ENCODE assay signal across 16 cellular contexts in genomic region chr1:154586231-154586630, GRCh38. TPM values are rescaled to one million over a fixed set of nuclear protein-coding genes. Genes with fewer than 3 reads are reported as not detected.
DNase-seq lines count a peak whose midpoint lies in the region; ATAC-seq and TF ChIP-seq lines count a peak whose summit lies in the region.
"Had no signal": no experiment of that assay in that cellular context is flagged by ENCODE, and none has a peak within 500 bp of the region (broad histone marks: within the 10 kb centered on the region; RNA-seq: fewer than 3 reads in every experiment).

No MANE protein-coding gene starts in this region.

- no peak overlapping the region for H2AFZ ChIP-seq in H9 (ENCODE audit: low read length)

- no peak overlapping the region for H4K8ac ChIP-seq in H9 (replicated peaks; ENCODE audit: insufficient read length, low read depth, low read length)

- no peak overlapping the region for H2BK5ac ChIP-seq in H9 (ENCODE audit: insufficient read length, low read length)

- no peak overlapping the region for H3K14ac ChIP-seq in H9 (ENCODE audit: insufficient read depth, low read length)

- DNase-seq in H9 (no peak), memory B cell (ENCODE audit: low spot score in 2 of 2) (no peak), mucosa of gallbladder (ENCODE audit: low spot score) (no peak)
- DNase-seq in activated T-cell treated with anti-CD3 and anti-CD28 coated beads, Interleukin-2, amount 50 U/mL, for 4 hours = no peak
- no peak for DNase-seq in natural killer cell treated with Interleukin-12 subunit alpha and Interleukin-12 subunit beta and Interleukin-15 and Interleukin-18, amount 100 ng/mL, for 72 hours (ENCODE audit: low spot score)
- DNase-seq: CD8-positive, alpha-beta memory T cell; NCI-H1105; NCI-H1694; NCI-H2081 treated with DMSO at 0.1 percent for 48 hours; SJCRH30 had no signal

- H3K4me1 Mint-ChIP-seq in H9 = no peaks in the 10 kb centered on the region
- H3K4me1 Mint-ChIP-seq in activated T-helper 17 cell treated with anti-CD3 and anti-CD28 coated beads, Interleukin-2, amount 50 U/mL, for 72 hours = no peaks in the 10 kb centered on the region
- H3K4me1 Mint-ChIP-seq in memory B cell = peaks cover 13% of the 10 kb centered on the region
- peaks cover 1% of the 10 kb centered on the region for H3K4me1 Mint-ChIP-seq in activated T-cell treated with anti-CD3 and anti-CD28 coated beads, Interleukin-2, amount 50 U/mL, for 4 hours (ENCODE audit: low read depth)
- H3K4me1 Mint-ChIP-seq in natural killer cell treated with Interleukin-12 subunit alpha and Interleukin-12 subunit beta and Interleukin-15 and Interleukin-18, amount 100 ng/mL, for 72 hours (ENCODE audit: low read depth in 2 of 2) = peaks cover 0 to 9% of the 10 kb centered on the region in 2 donors
- H3K4me1 Mint-ChIP-seq: CD8-positive, alpha-beta memory T cell had no signal

- no peak overlapping the region for H2BK120ac ChIP-seq in H9 (ENCODE audit: low read depth, low read length, poor library complexity, severe bottlenecking)

- no CpG with 5 or more reads among the region's 10 CpGs for WGBS in H9 (ENCODE audit: extremely low coverage, insufficient read length, low lambda C conversion rate)

- TF ChIP-seq CTCF in H9 (conservative IDR thresholded peaks at IDR 0.05) = 0 out of 3 replicates have a peak, but pooled peaks have one; percentile 10

- H3K9me3 Mint-ChIP-seq in H9 = no peaks in the 10 kb centered on the region
- H3K9me3 Mint-ChIP-seq in activated T-helper 17 cell treated with anti-CD3 and anti-CD28 coated beads, Interleukin-2, amount 50 U/mL, for 72 hours = no peaks in the 10 kb centered on the region
- H3K9me3 Mint-ChIP-seq in memory B cell = no peaks in the 10 kb centered on the region
- no peaks in the 10 kb centered on the region for H3K9me3 Mint-ChIP-seq in activated T-cell treated with anti-CD3 and anti-CD28 coated beads, Interleukin-2, amount 50 U/mL, for 4 hours
- H3K9me3 Mint-ChIP-seq in natural killer cell treated with Interleukin-12 subunit alpha and Interleukin-12 subunit beta and Interleukin-15 and Interleukin-18, amount 100 ng/mL, for 72 hours = no peaks in the 10 kb centered on the region
- H3K9me3 Mint-ChIP-seq: CD8-positive, alpha-beta memory T cell had no signal

- H3K9me3 ChIP-seq in H9 (ENCODE audit: control insufficient read depth, low read depth, low read length) = no peaks in the 10 kb centered on the region
- H3K9me3 ChIP-seq: BLaER1 treated with 17β-estradiol and CSF1 and Interleukin-3, amounts not matched to agents 10 nM and 100 nM; SJCRH30 had no signal

- H3K27ac ChIP-seq in H9 (ENCODE audit: insufficient read length, low read depth, low read length) = no peak overlapping the region
- H3K27ac ChIP-seq: BLaER1 treated with 17β-estradiol and CSF1 and Interleukin-3, amounts not matched to agents 10 nM and 100 nM; SJCRH30 had no signal

- H3K56ac ChIP-seq in H9 (ENCODE audit: insufficient read length, low read depth, low read length) = no peak overlapping the region

- no peak overlapping the region for H3K23ac ChIP-seq in H9 (ENCODE audit: insufficient read length, low read depth, low read length)

- H3K4ac ChIP-seq in H9 (ENCODE audit: low read depth, low read length) = no peak overlapping the region

- H3K4me1 ChIP-seq in H9 (ENCODE audit: insufficient read depth, low read length) = no peaks in the 10 kb centered on the region

- no peaks in the 10 kb centered on the region for H3K79me1 ChIP-seq in H9 (ENCODE audit: insufficient read depth, low read depth, low read length, poor library complexity, severe bottlenecking)

- no peak overlapping the region for H4K5ac ChIP-seq in H9 (ENCODE audit: insufficient read length, low read depth, low read length)

- H2BK20ac ChIP-seq in H9 (ENCODE audit: low read depth, low read length, poor library complexity, severe bottlenecking) = no peak overlapping the region

- H3K27ac Mint-ChIP-seq in H9 (no peak overlapping the region), memory B cell (peak overlapping the region; percentile 67)
- peak overlapping the region; percentile 40 for H3K27ac Mint-ChIP-seq in activated T-helper 17 cell treated with anti-CD3 and anti-CD28 coated beads, Interleukin-2, amount 50 U/mL, for 72 hours
- no peak overlapping the region for H3K27ac Mint-ChIP-seq in natural killer cell treated with Interleukin-12 subunit alpha and Interleukin-12 subunit beta and Interleukin-15 and Interleukin-18, amount 100 ng/mL, for 72 hours

- no peaks in the 10 kb centered on the region for H3K23me2 ChIP-seq in H9 (ENCODE audit: insufficient read length, low read depth, low read length, poor library complexity, severe bottlenecking)

- no peak overlapping the region for H4K91ac ChIP-seq in H9 (ENCODE audit: insufficient read length, low read depth, low read length)

- no peak overlapping the region for H3K18ac ChIP-seq in H9 (ENCODE audit: insufficient read length, low read depth, low read length)

- no peaks in the 10 kb centered on the region for H3K27me3 ChIP-seq in H9 (ENCODE audit: insufficient read depth, low read length)
- H3K27me3 ChIP-seq: BLaER1 treated with 17β-estradiol and CSF1 and Interleukin-3, amounts not matched to agents 10 nM and 100 nM; SJCRH30 had no signal

- no peak overlapping the region for H3K4me2 ChIP-seq in H9 (ENCODE audit: insufficient read depth, insufficient read length, low read length)
- H3K4me2 ChIP-seq: BLaER1 treated with 17β-estradiol and CSF1 and Interleukin-3, amounts not matched to agents 10 nM and 100 nM had no signal

- no peaks in the 10 kb centered on the region for H3K79me2 ChIP-seq in H9 (ENCODE audit: insufficient read depth, low read length)

- H3K4me3 Mint-ChIP-seq in H9 (no peak overlapping the region), memory B cell (no peak overlapping the region)
- H3K4me3 Mint-ChIP-seq in activated T-helper 17 cell treated with anti-CD3 and anti-CD28 coated beads, Interleukin-2, amount 50 U/mL, for 72 hours = no peak overlapping the region
- no peak overlapping the region for H3K4me3 Mint-ChIP-seq in activated T-cell treated with anti-CD3 and anti-CD28 coated beads, Interleukin-2, amount 50 U/mL, for 4 hours
- no peak overlapping the region for H3K4me3 Mint-ChIP-seq in natural killer cell treated with Interleukin-12 subunit alpha and Interleukin-12 subunit beta and Interleukin-15 and Interleukin-18, amount 100 ng/mL, for 72 hours
- H3K4me3 Mint-ChIP-seq: CD8-positive, alpha-beta memory T cell had no signal

- no peak overlapping the region for H3K9ac ChIP-seq in H9 (ENCODE audit: extremely low read depth, insufficient read length, low read length)
- H3K9ac ChIP-seq: BLaER1 treated with 17β-estradiol and CSF1 and Interleukin-3, amounts not matched to agents 10 nM and 100 nM had no signal

- no peak for ATAC-seq in activated T-helper 17 cell treated with anti-CD3 and anti-CD28 coated beads, Interleukin-2, amount 50 U/mL, for 72 hours (replicated peaks)
- no peak for ATAC-seq in memory B cell (ENCODE audit: low read depth)
- no peak for ATAC-seq in activated T-cell treated with anti-CD3 and anti-CD28 coated beads, Interleukin-2, amount 50 U/mL, for 4 hours
- no peak for ATAC-seq in natural killer cell treated with Interleukin-12 subunit alpha and Interleukin-12 subunit beta and Interleukin-15 and Interleukin-18, amount 100 ng/mL, for 72 hours
- ATAC-seq: K562, Panc1 had no signal

- H3K36me3 Mint-ChIP-seq in H9 (ENCODE audit: insufficient read depth in 1 of 3, low read depth in 3 of 3) = peaks cover 67 to 99% (median 92%) of the 10 kb centered on the region in 3 experiments; a peak in 6 of 7 replicates
- H3K36me3 Mint-ChIP-seq in activated T-helper 17 cell treated with anti-CD3 and anti-CD28 coated beads, Interleukin-2, amount 50 U/mL, for 72 hours (ENCODE audit: low read depth) = peaks cover 100% of the 10 kb centered on the region
- peaks cover 52% of the 10 kb centered on the region for H3K36me3 Mint-ChIP-seq in memory B cell
- peaks cover 67% of the 10 kb centered on the region for H3K36me3 Mint-ChIP-seq in activated T-cell treated with anti-CD3 and anti-CD28 coated beads, Interleukin-2, amount 50 U/mL, for 4 hours (ENCODE audit: insufficient read depth)
- H3K36me3 Mint-ChIP-seq in natural killer cell treated with Interleukin-12 subunit alpha and Interleukin-12 subunit beta and Interleukin-15 and Interleukin-18, amount 100 ng/mL, for 72 hours = peaks cover 53% of the 10 kb centered on the region

- H4K20me1 ChIP-seq in H9 (ENCODE audit: control insufficient read depth, insufficient read depth, insufficient read length) = peaks cover 3% of the 10 kb centered on the region

- no peak overlapping the region for H2BK12ac ChIP-seq in H9 (ENCODE audit: insufficient read length, low read depth, low read length)

- H2AK5ac ChIP-seq in H9 (ENCODE audit: insufficient read length, low read length) = no peak overlapping the region

- H2BK15ac ChIP-seq in H9 (ENCODE audit: low read depth, low read length) = no peak overlapping the region

- no peak overlapping the region for H3T11ph ChIP-seq in H9 (ENCODE audit: low read length)

- no peaks in the 10 kb centered on the region; the same call in 1 of the 2 replicates for H3K27me3 Mint-ChIP-seq in H9 (ENCODE audit: low read depth)
- H3K27me3 Mint-ChIP-seq in activated T-helper 17 cell treated with anti-CD3 and anti-CD28 coated beads, Interleukin-2, amount 50 U/mL, for 72 hours = no peaks in the 10 kb centered on the region
- no peaks in the 10 kb centered on the region for H3K27me3 Mint-ChIP-seq in memory B cell
- H3K27me3 Mint-ChIP-seq in activated T-cell treated with anti-CD3 and anti-CD28 coated beads, Interleukin-2, amount 50 U/mL, for 4 hours (ENCODE audit: low read depth) = no peaks in the 10 kb centered on the region
- H3K27me3 Mint-ChIP-seq in natural killer cell treated with Interleukin-12 subunit alpha and Interleukin-12 subunit beta and Interleukin-15 and Interleukin-18, amount 100 ng/mL, for 72 hours = no peaks in the 10 kb centered on the region

RNA-seq across cellular contexts. Expression of gene CHRNB2, which starts 18.7 kb away (rescaled TPM):
- total RNA-seq in H9 (2021) (1.8 and 1.9 TPM in 2 replicates), mucosa of gallbladder (0.17 TPM)
- total RNA-seq in activated T-helper 17 cell treated with anti-CD3 and anti-CD28 coated beads, Interleukin-2, amount 50 U/mL, for 72 hours = under 1 TPM in 1 of 2 donors, not detected in 1; 0.05 TPM
- total RNA-seq in activated T-cell treated with anti-CD3 and anti-CD28 coated beads, Interleukin-2, amount 50 U/mL, for 4 hours = under 1 TPM in 1 of 3 donors, not detected in 2; 0.14 TPM
- not detected for total RNA-seq in natural killer cell treated with Interleukin-12 subunit alpha and Interleukin-12 subunit beta and Interleukin-15 and Interleukin-18, amount 100 ng/mL, for 72 hours
- total RNA-seq: CD8-positive, alpha-beta memory T cell; H4; K562; NCI-H460 had no signal

RNA-seq across cellular contexts. Expression of gene ADAR, which starts 21.8 kb away (rescaled TPM):
- total RNA-seq in H9 (2021) = 228 and 236 TPM in 2 replicates
- total RNA-seq in activated T-helper 17 cell treated with anti-CD3 and anti-CD28 coated beads, Interleukin-2, amount 50 U/mL, for 72 hours = 100 to 1,000 TPM; 185 to 213 TPM
- total RNA-seq in activated T-cell treated with anti-CD3 and anti-CD28 coated beads, Interleukin-2, amount 50 U/mL, for 4 hours = 100 to 1,000 TPM; 218 to 245 (median 245) TPM
- 146 TPM for total RNA-seq in mucosa of gallbladder
- total RNA-seq in natural killer cell treated with Interleukin-12 subunit alpha and Interleukin-12 subunit beta and Interleukin-15 and Interleukin-18, amount 100 ng/mL, for 72 hours = 100 to 1,000 TPM; 232 to 257 TPM

RNA-seq across cellular contexts. Expression of gene UBE2Q1, which starts 27.8 kb away (rescaled TPM):
- total RNA-seq in H9 (2021) (105 and 108 TPM in 2 replicates), mucosa of gallbladder (84.0 TPM)
- 100 to 1,000 TPM in 1 of 2 donors, 10 to 100 TPM in 1; 91.6 to 118 TPM for total RNA-seq in activated T-helper 17 cell treated with anti-CD3 and anti-CD28 coated beads, Interleukin-2, amount 50 U/mL, for 72 hours
- total RNA-seq in activated T-cell treated with anti-CD3 and anti-CD28 coated beads, Interleukin-2, amount 50 U/mL, for 4 hours = 100 to 1,000 TPM in 2 of 3 donors, 10 to 100 TPM in 1; 99.0 to 106 (median 103) TPM
- 100 to 1,000 TPM in 1 of 2 donors, 10 to 100 TPM in 1; 95.2 to 123 TPM for total RNA-seq in natural killer cell treated with Interleukin-12 subunit alpha and Interleukin-12 subunit beta and Interleukin-15 and Interleukin-18, amount 100 ng/mL, for 72 hours

Comparison
In these comparisons a context has a peak if more than half of its experiments do, and no peak if none do; other contexts are left out.
1. H3K27ac Mint-ChIP-seq: peak in activated T-helper 17 cell treated with anti-CD3 and anti-CD28 coated beads, Interleukin-2, amount 50 U/mL, for 72 hours (single experiment) and memory B cell (single experiment); none in H9 (0 of 3) and natural killer cell treated with Interleukin-12 subunit alpha and Interleukin-12 subunit beta and Interleukin-15 and Interleukin-18, amount 100 ng/mL, for 72 hours (0 of 2).